14 cellular contexts compared by ENCODE assay signal in the genomic region with DNA sequence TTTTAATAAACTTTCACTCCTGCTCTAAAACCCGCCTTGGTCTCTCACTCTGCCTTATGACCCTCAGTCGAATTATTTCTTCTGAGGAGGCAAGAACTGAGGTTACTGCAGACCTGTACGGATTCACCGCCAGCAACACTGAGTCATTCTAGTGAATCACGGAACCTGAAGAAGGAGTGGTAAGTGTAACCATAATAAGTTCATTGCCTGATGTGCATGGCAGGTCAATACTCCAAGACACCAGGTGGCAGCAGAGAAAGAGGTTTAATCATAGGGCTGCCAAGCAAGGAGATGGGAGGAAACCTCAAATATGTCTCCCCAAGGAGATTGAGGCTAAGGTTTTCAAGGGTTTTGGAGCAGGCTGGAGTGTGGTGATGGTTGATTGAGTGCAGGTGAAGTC.
DNase-seq lines count a peak whose midpoint lies in the region; ATAC-seq and TF ChIP-seq lines count a peak whose summit lies in the region.
"Had no signal": no experiment of that assay in that cellular context is flagged by ENCODE, and none has a peak within 500 bp of the region (broad histone marks: within the 10 kb centered on the region; RNA-seq: fewer than 3 reads in every experiment).

No MANE protein-coding gene starts in this region.

- TF ChIP-seq CTCF in Calu3 (IDR thresholded peaks at IDR 0.05; ENCODE audit: unreplicated experiment) (no peak), Panc1 (IDR thresholded peaks at IDR 0.05) (peak; percentile 33)

- H3K36me3 ChIP-seq in Panc1 (ENCODE audit: control insufficient read depth, insufficient read depth, low read length): no peaks in the 10 kb centered on the region
- H3K36me3 ChIP-seq: prostate gland, suprapubic skin had no signal

- H3K4me3 Mint-ChIP-seq in Calu3 (ENCODE audit: low read depth, unreplicated experiment): no peak overlapping the region
- H3K4me3 Mint-ChIP-seq: WTC11 had no signal

- no peaks in the 10 kb centered on the region for H3K9me3 ChIP-seq in Panc1 (ENCODE audit: control insufficient read depth, insufficient read depth, low read depth, low read length)
- H3K9me3 ChIP-seq: prostate gland, suprapubic skin had no signal

- H3K4me1 Mint-ChIP-seq in Calu3 (ENCODE audit: low read depth, unreplicated experiment): no peaks in the 10 kb centered on the region

- H3K4me3 ChIP-seq in Panc1 (ENCODE audit: low read depth in 2 of 2, low read length in 2 of 2): no peak overlapping the region
- H3K4me3 ChIP-seq: prostate gland, suprapubic skin had no signal

- BruUV-seq in Calu3 (replicated peaks; lab: Mats Ljungman, UMichigan): no TSS peak
- BruUV-seq in Panc1 (replicated peaks; lab: Mats Ljungman, UMichigan): no TSS peak

- intact Hi-C loops in Calu3 (cut with micrococcal nuclease; ENCODE audit: unreplicated experiment) (no loop called here), Panc1 (cut with micrococcal nuclease; ENCODE audit: unreplicated experiment) (no loop called here)

- H3K27me3 ChIP-seq in Panc1 (ENCODE audit: control insufficient read depth, insufficient read depth, low read length): peaks cover 2% of the 10 kb centered on the region; the same call in 1 of the 2 replicates
- H3K27me3 ChIP-seq: suprapubic skin had no signal

- DNase-seq in Calu3 (peak; percentile 1), H4 (ENCODE audit: low spot score) (peak; percentile 55), Panc1 (ENCODE audit: low read depth, low spot score) (no peak), erythroblast (lab: John Stamatoyannopoulos, UW) (peak; percentile 10 to 35), NK-92 (lab: John Stamatoyannopoulos, UW; ENCODE audit: unreplicated experiment) (no peak), COLO829 (ENCODE audit: low spot score) (no peak), OCI-M2 (lab: John Stamatoyannopoulos, UW; ENCODE audit: unreplicated experiment) (no peak)
- DNase-seq: activated gamma-delta T cell treated with Interleukin-2 at 50 U/mL for 16 hours, DMS79 treated with DMSO at 0.1 percent for 48 hours, Kasumi-1 had no signal

- in situ Hi-C loops in Panc1 (cut with HindIII; ENCODE audit: low pct_unique_long_range_greater_than_20kb, low sequenced_read_pairs): no loop called here

- H3K4me1 ChIP-seq in Panc1 (ENCODE audit: control insufficient read depth, insufficient read depth, low read length): no peaks in the 10 kb centered on the region
- H3K4me1 ChIP-seq: prostate gland, suprapubic skin had no signal

- POLR2A ChIA-PET in Panc1 (lab: Charles Lee): no interaction called here

- peaks cover 33% of the 10 kb centered on the region for H3K27me3 Mint-ChIP-seq in Calu3 (ENCODE audit: unreplicated experiment)

- TF ChIP-seq POLR2A in erythroblast (IDR thresholded peaks at IDR 0.05; ENCODE audit: low read length): no peak

- no peak overlapping the region for H3K27ac ChIP-seq in Panc1 (ENCODE audit: low read length)
- H3K27ac ChIP-seq: prostate gland, suprapubic skin had no signal

- CTCF ChIA-PET in Calu3 (lab: Charles Lee) (no interaction called here), Panc1 (lab: Charles Lee) (no interaction called here)

- no peak overlapping the region for H3K27ac Mint-ChIP-seq in Calu3 (ENCODE audit: unreplicated experiment)
- H3K27ac Mint-ChIP-seq: WTC11 had no signal

- H3K36me3 Mint-ChIP-seq in Calu3 (ENCODE audit: insufficient read depth, unreplicated experiment): no peaks in the 10 kb centered on the region

- H3K9me3 Mint-ChIP-seq in Calu3 (ENCODE audit: low read depth, unreplicated experiment): no peaks in the 10 kb centered on the region

- ATAC-seq in Panc1 (peak; percentile 45; the same call in 1 of the 2 replicates), GM18867 (IDR thresholded peaks at IDR 0.05; ENCODE audit: unreplicated experiment) (no peak)
- ATAC-seq: WTC11 had no signal

Comparison
In these comparisons a context has a peak if more than half of its experiments do, and no peak if none do; other contexts are left out.
1. DNase-seq: peak in Calu3 (single experiment), H4 (single experiment) and erythroblast (2 of 2); none in Panc1 (single experiment), NK-92 (single experiment), COLO829 (single experiment) and OCI-M2 (single experiment).